Comparison of ENCODE assay signal across 8 cellular contexts in genomic region chr3:73086071-73086494, GRCh38. TPM values are rescaled to one million over a fixed set of nuclear protein-coding genes. Genes with fewer than 3 reads are reported as not detected.
DNase-seq lines count a peak whose midpoint lies in the region; ATAC-seq and TF ChIP-seq lines count a peak whose summit lies in the region.

No MANE protein-coding gene starts in this region.

- H3K4me1 ChIP-seq in DOHH2 (ENCODE audit: control insufficient read depth, low read length) (no peaks in the 10 kb centered on the region), body of pancreas (no peaks in the 10 kb centered on the region)

- H3K27ac ChIP-seq in DOHH2 (ENCODE audit: low read depth, low read length) (no peak overlapping the region), body of pancreas (no peak overlapping the region)

- no peak overlapping the region for H3K4me3 ChIP-seq in DOHH2 (ENCODE audit: low read length)
- no peak overlapping the region for H3K4me3 ChIP-seq in body of pancreas
- H3K4me3 ChIP-seq in MG63, result no peak overlapping the region

- intact Hi-C loops in body of pancreas (cut with DNase I), result loop anchor here (10.0 kb wide), 1 partner anchor 151 kb away; no protein-coding TSS in a partner anchor

- no peaks in the 10 kb centered on the region for H3F3A ChIP-seq in DOHH2 (ENCODE audit: control insufficient read depth, insufficient read depth)

- ATAC-seq in body of pancreas, result peak; percentile 33
- ATAC-seq in GM21381 (IDR thresholded peaks at IDR 0.05; ENCODE audit: unreplicated experiment), result no peak

- H3K9me2 ChIP-seq in DOHH2 (replicated peaks; ENCODE audit: control insufficient read depth, low read length), result no peaks in the 10 kb centered on the region

- H3K36me3 ChIP-seq in DOHH2 (ENCODE audit: control insufficient read depth, low read length), result no peaks in the 10 kb centered on the region
- H3K36me3 ChIP-seq in body of pancreas (replicated peaks in 1 of 2; ENCODE audit: insufficient read depth in 1 of 2, low read depth in 2 of 2), result no peaks in the 10 kb centered on the region
- no peaks in the 10 kb centered on the region for H3K36me3 ChIP-seq in MG63

- no peak for TF ChIP-seq POLR2A in body of pancreas (IDR thresholded peaks at IDR 0.05)

- peak; percentile 77 for TF ChIP-seq CTCF in DOHH2 (IDR thresholded peaks at IDR 0.05; ENCODE audit: low read depth, low read length, poor library complexity, severe bottlenecking)
- TF ChIP-seq CTCF in body of pancreas (IDR thresholded peaks at IDR 0.05), result peak; percentile 44 to 82 (median 76)

- H3K4me2 ChIP-seq in DOHH2 (ENCODE audit: low read length), result no peak overlapping the region

- no peaks in the 10 kb centered on the region for H3K27me3 ChIP-seq in DOHH2 (ENCODE audit: control insufficient read depth, low read length)
- H3K27me3 ChIP-seq in body of pancreas, result no peaks in the 10 kb centered on the region
- H3K27me3 ChIP-seq in MG63, result no peaks in the 10 kb centered on the region

- DNase-seq in HS-5 (ENCODE audit: low read depth) (peak; percentile 15), T-helper 9 cell (peak; percentile 36), body of pancreas (peak; percentile 45 to 63 (median 52)), iPS-NIHi7 (ENCODE audit: extremely low spot score) (peak; percentile 57), MG63 (no peak)
- DNase-seq in stimulated activated CD4-positive, alpha-beta T cell treated with anti-CD3 and anti-CD28 coated beads, Interleukin-2, amount 100 ng/mL, for 24 hours, result peak; percentile 57 to 64

- no peaks in the 10 kb centered on the region for H3K79me2 ChIP-seq in DOHH2 (ENCODE audit: control insufficient read depth, low read length)

- no peaks in the 10 kb centered on the region for H3K9me3 ChIP-seq in DOHH2 (ENCODE audit: control insufficient read depth, insufficient read depth, low read length)
- H3K9me3 ChIP-seq in body of pancreas, result no peaks in the 10 kb centered on the region
- H3K9me3 ChIP-seq in MG63, result no peaks in the 10 kb centered on the region

- WGBS in body of pancreas, 2 donors, result 20 to 28% methylated on average over 8 of the region's 8 CpGs

- no peaks in the 10 kb centered on the region for H4K20me1 ChIP-seq in DOHH2 (ENCODE audit: control insufficient read depth, insufficient read depth, low read depth, low read length)

RNA-seq across cellular contexts. Expression of gene EBLN2, which starts 24.6 kb away (rescaled TPM):
- total RNA-seq in body of pancreas, result 10 to 100 TPM in 1 of 2 donors, 1 to 10 TPM in 1; 6.7 to 11.5 TPM
- 0.79 and 1.1 TPM in 2 replicates for total RNA-seq in MG63 (2014; rRNA removed; shearing (Covaris generic); ENCODE audit: low replicate concordance)
